Comparison of ENCODE assay signal across 9 cellular contexts in the genomic region with DNA sequence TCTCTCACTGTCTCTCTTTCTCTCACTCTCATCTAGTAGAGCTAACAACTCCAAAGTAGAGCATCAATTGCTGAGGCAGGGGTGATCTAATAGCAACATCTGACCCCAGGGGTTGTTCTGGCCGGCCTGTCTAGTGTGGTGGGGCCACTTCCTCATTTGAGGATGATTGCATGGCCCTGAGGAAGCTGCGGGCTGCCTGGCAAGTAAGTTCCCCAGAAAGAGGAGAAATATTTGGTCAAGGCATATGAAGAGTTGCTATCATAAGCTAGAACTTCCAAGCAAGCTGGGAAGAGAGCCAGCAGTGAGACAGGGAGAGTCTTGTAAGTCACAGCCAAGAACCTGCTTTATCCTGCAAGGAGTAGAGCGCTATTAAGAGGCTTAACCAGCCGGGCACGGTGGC. TPM values are rescaled to one million over a fixed set of nuclear protein-coding genes. Genes with fewer than 3 reads are reported as not detected.
DNase-seq lines count a peak whose midpoint lies in the region; ATAC-seq and TF ChIP-seq lines count a peak whose summit lies in the region.
"Had no signal": no experiment of that assay in that cellular context is flagged by ENCODE, and none has a peak within 500 bp of the region (broad histone marks: within the 10 kb centered on the region; RNA-seq: fewer than 3 reads in every experiment).

No MANE protein-coding gene starts in this region.

- no peak for TF ChIP-seq CTCF in omental fat pad (IDR thresholded peaks at IDR 0.05)

- DNase-seq in MV-4-11 (lab: John Stamatoyannopoulos, UW) (peak; percentile 99), head of caudate nucleus (peak in 37 of 42 donors; percentile 8 to 74 (median 43)), superior temporal gyrus (ENCODE audit: extremely low spot score) (peak; percentile 35), omental fat pad (ENCODE audit: low spot score) (no peak), DMS153 (lab: John Stamatoyannopoulos, UW) (no peak)
- no peak for DNase-seq in stimulated activated CD4-positive, alpha-beta T cell treated with anti-CD3 and anti-CD28 coated beads, Interleukin-12 subunit alpha, Interleukin-12 subunit beta, amount 100 ng/mL, for 4 hours
- DNase-seq: activated gamma-delta T cell had no signal

- ATAC-seq in GM21423 (IDR thresholded peaks at IDR 0.05; ENCODE audit: unreplicated experiment) (peak; percentile 60), omental fat pad (ENCODE audit: low FRiP score) (no peak), HG02588 (IDR thresholded peaks at IDR 0.05; ENCODE audit: unreplicated experiment) (no peak)

- intact Hi-C loops in head of caudate nucleus (cut with DNase I), result no loop called here

RNA-seq across cellular contexts. Expression of a gene that starts 50.8 kb away (rescaled TPM):
- total RNA-seq in omental fat pad, result 10 to 100 TPM; 18.6 to 24.6 (median 22.6) TPM

Comparison
In these comparisons a context has a peak if more than half of its experiments do, and no peak if none do; other contexts are left out.
1. DNase-seq: peak in MV-4-11 (single experiment), head of caudate nucleus (37 of 42) and superior temporal gyrus (single experiment); none in omental fat pad (single experiment), DMS153 (single experiment) and stimulated activated CD4-positive, alpha-beta T cell treated with anti-CD3 and anti-CD28 coated beads, Interleukin-12 subunit alpha, Interleukin-12 subunit beta, amount 100 ng/mL, for 4 hours (single experiment).